ENCODE assay signal across 1 cellular context in genomic region chr5:126499278-126499677, GRCh38.
TF ChIP-seq lines count a peak whose summit lies in the region.

No MANE protein-coding gene starts in this region.

TF ChIP-seq in GM23338, 12 proteins besides CTCF, POLR2A, EP300 and RAD21 (continued from another document):
- TF ChIP-seq ZNF462 (CRISPR knock-in tag; IDR thresholded peaks at IDR 0.05), result no peak
